ENCODE assay signal across 1 cellular context in genomic region chr11:9214765-9215164, GRCh38.
TF ChIP-seq lines count a peak whose summit lies in the region.

No MANE protein-coding gene starts in this region.

TF ChIP-seq in HCT116, 20 proteins besides CTCF, POLR2A, EP300 and RAD21 (continued from another document):
- TF ChIP-seq, protein P1, sequence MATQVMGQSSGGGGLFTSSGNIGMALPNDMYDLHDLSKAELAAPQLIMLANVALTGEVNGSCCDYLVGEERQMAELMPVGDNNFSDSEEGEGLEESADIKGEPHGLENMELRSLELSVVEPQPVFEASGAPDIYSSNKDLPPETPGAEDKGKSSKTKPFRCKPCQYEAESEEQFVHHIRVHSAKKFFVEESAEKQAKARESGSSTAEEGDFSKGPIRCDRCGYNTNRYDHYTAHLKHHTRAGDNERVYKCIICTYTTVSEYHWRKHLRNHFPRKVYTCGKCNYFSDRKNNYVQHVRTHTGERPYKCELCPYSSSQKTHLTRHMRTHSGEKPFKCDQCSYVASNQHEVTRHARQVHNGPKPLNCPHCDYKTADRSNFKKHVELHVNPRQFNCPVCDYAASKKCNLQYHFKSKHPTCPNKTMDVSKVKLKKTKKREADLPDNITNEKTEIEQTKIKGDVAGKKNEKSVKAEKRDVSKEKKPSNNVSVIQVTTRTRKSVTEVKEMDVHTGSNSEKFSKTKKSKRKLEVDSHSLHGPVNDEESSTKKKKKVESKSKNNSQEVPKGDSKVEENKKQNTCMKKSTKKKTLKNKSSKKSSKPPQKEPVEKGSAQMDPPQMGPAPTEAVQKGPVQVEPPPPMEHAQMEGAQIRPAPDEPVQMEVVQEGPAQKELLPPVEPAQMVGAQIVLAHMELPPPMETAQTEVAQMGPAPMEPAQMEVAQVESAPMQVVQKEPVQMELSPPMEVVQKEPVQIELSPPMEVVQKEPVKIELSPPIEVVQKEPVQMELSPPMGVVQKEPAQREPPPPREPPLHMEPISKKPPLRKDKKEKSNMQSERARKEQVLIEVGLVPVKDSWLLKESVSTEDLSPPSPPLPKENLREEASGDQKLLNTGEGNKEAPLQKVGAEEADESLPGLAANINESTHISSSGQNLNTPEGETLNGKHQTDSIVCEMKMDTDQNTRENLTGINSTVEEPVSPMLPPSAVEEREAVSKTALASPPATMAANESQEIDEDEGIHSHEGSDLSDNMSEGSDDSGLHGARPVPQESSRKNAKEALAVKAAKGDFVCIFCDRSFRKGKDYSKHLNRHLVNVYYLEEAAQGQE (IDR thresholded peaks at IDR 0.05; ENCODE audit: low read depth) = no peak
- no peak for TF ChIP-seq CEBPB (IDR thresholded peaks at IDR 0.05; ENCODE audit: low read depth)
- TF ChIP-seq FOSL1 (IDR thresholded peaks at IDR 0.05; ENCODE audit: low read depth) = no peak; the same call in 1 of the 2 replicates
- TF ChIP-seq, protein P2, sequence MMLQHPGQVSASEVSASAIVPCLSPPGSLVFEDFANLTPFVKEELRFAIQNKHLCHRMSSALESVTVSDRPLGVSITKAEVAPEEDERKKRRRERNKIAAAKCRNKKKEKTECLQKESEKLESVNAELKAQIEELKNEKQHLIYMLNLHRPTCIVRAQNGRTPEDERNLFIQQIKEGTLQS (IDR thresholded peaks at IDR 0.05) = no peak
